ENCODE assay signal across 8 cellular contexts in the genomic region with DNA sequence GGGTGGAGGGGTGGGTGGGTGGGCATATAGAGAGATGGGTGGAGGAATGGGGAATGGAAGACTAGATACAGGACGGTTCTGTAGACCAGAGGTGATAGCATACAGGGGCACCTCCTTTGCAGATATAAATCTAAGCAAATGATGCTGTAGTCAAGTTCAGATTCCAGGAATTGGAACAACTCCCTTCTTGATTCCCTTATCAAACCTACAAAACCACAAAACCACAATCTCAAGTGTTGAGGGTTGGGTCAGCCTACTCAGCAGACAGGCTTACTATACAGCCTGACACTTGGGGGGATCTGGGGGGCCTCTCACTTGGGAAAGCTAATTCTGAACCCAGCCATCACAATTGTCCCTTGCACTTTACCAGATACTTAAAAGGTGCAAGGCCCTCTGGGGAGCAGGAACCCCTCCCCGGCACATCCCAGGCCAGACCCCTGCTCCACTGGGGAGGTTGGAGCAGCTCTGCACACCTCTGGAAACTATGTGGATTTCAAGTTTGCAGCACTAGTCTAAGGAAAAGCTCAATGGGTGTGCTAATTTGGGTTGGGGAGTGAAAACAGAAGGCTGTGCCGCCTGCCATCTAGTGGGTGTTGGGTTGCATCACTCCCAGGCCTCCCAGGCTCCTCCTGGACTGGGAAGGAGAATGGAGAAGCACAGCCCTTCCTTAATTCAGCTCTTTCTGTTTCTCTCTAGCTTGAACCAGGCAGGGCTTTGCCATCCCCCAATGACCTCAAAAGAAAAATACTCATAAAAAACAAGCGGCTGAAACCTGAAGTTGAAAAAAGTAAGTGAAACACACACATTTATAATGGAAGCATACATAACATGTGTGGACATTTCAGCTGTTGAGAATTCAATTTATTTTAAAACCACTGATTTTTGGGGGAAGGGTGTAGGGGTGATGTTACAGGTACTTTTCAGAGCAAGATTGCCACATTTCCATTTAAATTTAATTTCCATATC.
DNase-seq lines count a peak whose midpoint lies in the region; TF ChIP-seq lines count a peak whose summit lies in the region.

No MANE protein-coding gene starts in this region.

- POLR2A ChIA-PET in activated CD4-positive, alpha-beta T cell treated with anti-CD3 and anti-CD28 coated beads, Interleukin-2, amount 10 ng/mL, durations not matched to agents 7 days and 5 days (lab: Charles Lee), result no interaction called here

- H3K27me3 ChIP-seq in HAP-1 (ENCODE audit: low read depth) (no peaks in the 10 kb centered on the region), right atrium auricular region (no peaks in the 10 kb centered on the region), sigmoid colon (no peaks in the 10 kb centered on the region)

- TF ChIP-seq POLR2A in sigmoid colon (IDR thresholded peaks at IDR 0.05), result no peak

- peak; percentile 12 for DNase-seq in DMS79 treated with DMSO at 0.1 percent for 48 hours (lab: John Stamatoyannopoulos, UW)
- peak; percentile 75 to 80 for DNase-seq in HAP-1 (ENCODE audit: low spot score in 2 of 2)
- peak; percentile 85 for DNase-seq in NCI-H2171 treated with DMSO at 0.1 percent for 48 hours (lab: John Stamatoyannopoulos, UW)
- DNase-seq in amniotic epithelial cell (ENCODE audit: low read depth), result peak; percentile 56
- DNase-seq in right atrium auricular region (ENCODE audit: low spot score), result peak; percentile 71
- peak; percentile 82 for DNase-seq in sigmoid colon
- DNase-seq in activated T-cell treated with anti-CD3 and anti-CD28 coated beads for 4 hours, result no peak
- DNase-seq in activated CD4-positive, alpha-beta T cell treated with anti-CD3 and anti-CD28 coated beads, Interleukin-2, amount 10 ng/mL, durations not matched to agents 7 days and 5 days, result no peak

- CTCF ChIA-PET in activated CD4-positive, alpha-beta T cell treated with anti-CD3 and anti-CD28 coated beads, Interleukin-2, amount 10 ng/mL, durations not matched to agents 7 days and 5 days (lab: Charles Lee), result no interaction called here

- TF ChIP-seq EP300 in sigmoid colon (IDR thresholded peaks at IDR 0.05), result no peak

- H3K36me3 ChIP-seq in HAP-1 (replicated peaks) (no peaks in the 10 kb centered on the region), right atrium auricular region (peaks cover 12% of the 10 kb centered on the region), sigmoid colon (peaks cover 0 to 6% (median 0%) of the 10 kb centered on the region in 4 donors)

- H3K27me3 Mint-ChIP-seq in activated CD4-positive, alpha-beta T cell treated with anti-CD3 and anti-CD28 coated beads, Interleukin-2, amount 10 ng/mL, durations not matched to agents 7 days and 5 days, result no peaks in the 10 kb centered on the region

- H3K36me3 Mint-ChIP-seq in activated CD4-positive, alpha-beta T cell treated with anti-CD3 and anti-CD28 coated beads, Interleukin-2, amount 10 ng/mL, durations not matched to agents 7 days and 5 days (ENCODE audit: low read depth), result no peaks in the 10 kb centered on the region

- H3K9me3 ChIP-seq in HAP-1 (no peaks in the 10 kb centered on the region), right atrium auricular region (no peaks in the 10 kb centered on the region), sigmoid colon (no peaks in the 10 kb centered on the region)

- H3K4me3 ChIP-seq in HAP-1, result no peak overlapping the region
- no peak overlapping the region for H3K4me3 ChIP-seq in right atrium auricular region
- no peak overlapping the region for H3K4me3 ChIP-seq in sigmoid colon

- H3K9me3 Mint-ChIP-seq in activated CD4-positive, alpha-beta T cell treated with anti-CD3 and anti-CD28 coated beads, Interleukin-2, amount 10 ng/mL, durations not matched to agents 7 days and 5 days, result no peaks in the 10 kb centered on the region

- intact Hi-C loops in sigmoid colon (cut with DNase I), result loop anchor here (10.0 kb wide), 1 partner anchor 638 kb away; no protein-coding TSS in a partner anchor

- H3K4me1 ChIP-seq in HAP-1 (peaks cover 7% of the 10 kb centered on the region; the same call in 1 of the 2 replicates), right atrium auricular region (peaks cover 0 to 7% of the 10 kb centered on the region in 2 donors), sigmoid colon (no peaks in the 10 kb centered on the region)

- peaks cover 4% of the 10 kb centered on the region for H3K4me1 Mint-ChIP-seq in activated CD4-positive, alpha-beta T cell treated with anti-CD3 and anti-CD28 coated beads, Interleukin-2, amount 10 ng/mL, durations not matched to agents 7 days and 5 days

- no peak overlapping the region for H3K27ac Mint-ChIP-seq in activated CD4-positive, alpha-beta T cell treated with anti-CD3 and anti-CD28 coated beads, Interleukin-2, amount 10 ng/mL, durations not matched to agents 7 days and 5 days

- in situ Hi-C loops in HAP-1 (cut with MboI; ENCODE audit: low sequenced_read_pairs), result no loop called here

- no peak overlapping the region for H3K4me3 Mint-ChIP-seq in activated CD4-positive, alpha-beta T cell treated with anti-CD3 and anti-CD28 coated beads, Interleukin-2, amount 10 ng/mL, durations not matched to agents 7 days and 5 days

- 52 to 53% methylated on average over 4 of the region's 4 CpGs for whole genome bisulfite sequencing in sigmoid colon, 2 donors

- H3K27ac ChIP-seq in right atrium auricular region (no peak overlapping the region), sigmoid colon (no peak overlapping the region)

- TF ChIP-seq CTCF in right atrium auricular region (IDR thresholded peaks at IDR 0.05) (peak; percentile 48 to 84), sigmoid colon (IDR thresholded peaks at IDR 0.05) (peak; percentile 43 to 65 (median 45))

Comparison
In these comparisons a context has a peak if more than half of its experiments do, and no peak if none do; other contexts are left out.
1. DNase-seq: peak in DMS79 treated with DMSO at 0.1 percent for 48 hours (single experiment), HAP-1 (2 of 2), NCI-H2171 treated with DMSO at 0.1 percent for 48 hours (single experiment), amniotic epithelial cell (single experiment), right atrium auricular region (single experiment) and sigmoid colon (single experiment); none in activated T-cell treated with anti-CD3 and anti-CD28 coated beads for 4 hours (single experiment) and activated CD4-positive, alpha-beta T cell treated with anti-CD3 and anti-CD28 coated beads, Interleukin-2, amount 10 ng/mL, durations not matched to agents 7 days and 5 days (single experiment).